14 cellular contexts compared by ENCODE assay signal in genomic region chr19:29375429-29376093, GRCh38.
A peak's percentile ranks its signal among the peaks of the same experiment; 100 is the strongest.
DNase-seq lines count a peak whose midpoint lies in the region; ATAC-seq and TF ChIP-seq lines count a peak whose summit lies in the region.
"Had no signal": no experiment of that assay in that cellular context is flagged by ENCODE, and none has a peak within 500 bp of the region (broad histone marks: within the 10 kb centered on the region; RNA-seq: fewer than 3 reads in every experiment).

No MANE protein-coding gene starts in this region.

- H2BK120ac ChIP-seq in trophoblast cell (ENCODE audit: insufficient read depth, low read length, poor library complexity), result no peak overlapping the region

- no peak overlapping the region for H4K8ac ChIP-seq in trophoblast cell (ENCODE audit: low read depth, low read length)

- H3K4me3 ChIP-seq in prostate gland (no peak overlapping the region), trophoblast cell (ENCODE audit: low read depth, low read length) (no peak overlapping the region)

- no peaks in the 10 kb centered on the region for H3K79me2 ChIP-seq in trophoblast cell (ENCODE audit: control insufficient read depth, insufficient read depth, low read length, poor library complexity)

- no peak for TF ChIP-seq CTCF in prostate gland (IDR thresholded peaks at IDR 0.05)

- no peak overlapping the region for H2BK12ac ChIP-seq in trophoblast cell (ENCODE audit: low read length)

- H3K4me1 ChIP-seq in prostate gland (replicated peaks), result no peaks in the 10 kb centered on the region
- peaks cover 4 to 6% of the 10 kb centered on the region in 2 experiments for H3K4me1 ChIP-seq in trophoblast cell (ENCODE audit: control insufficient read depth in 1 of 2, insufficient read depth in 2 of 2, low read length in 2 of 2)

- H3K27me3 ChIP-seq in prostate gland (replicated peaks; ENCODE audit: insufficient read depth) (no peaks in the 10 kb centered on the region), trophoblast cell (ENCODE audit: insufficient read depth, low read length) (no peaks in the 10 kb centered on the region)

- H3K14ac ChIP-seq in trophoblast cell (ENCODE audit: low read length), result no peak overlapping the region

- ATAC-seq in left lobe of liver, result no peak
- ATAC-seq: PC-3 had no signal

- H3K23ac ChIP-seq in trophoblast cell (ENCODE audit: low read length), result no peak overlapping the region

- H3K27ac ChIP-seq in prostate gland (no peak overlapping the region), trophoblast cell (ENCODE audit: low read depth, low read length) (no peak overlapping the region)
- H3K27ac ChIP-seq: 22Rv1 had no signal

- no peak overlapping the region for H2AFZ ChIP-seq in trophoblast cell (ENCODE audit: insufficient read depth, low read length, poor library complexity)

- H3K4me2 ChIP-seq in trophoblast cell (ENCODE audit: low read length), result no peak overlapping the region

- H4K91ac ChIP-seq in trophoblast cell (ENCODE audit: low read depth, low read length), result no peak overlapping the region

- no peak overlapping the region for H2BK5ac ChIP-seq in trophoblast cell (ENCODE audit: low read depth, low read length, poor library complexity)

- H3K9ac ChIP-seq in trophoblast cell (ENCODE audit: low read length), result no peak overlapping the region

- H2AK5ac ChIP-seq in trophoblast cell (ENCODE audit: low read length), result no peak overlapping the region

- intact Hi-C loops in prostate gland (cut with DNase I), result no loop called here

- H3K4ac ChIP-seq in trophoblast cell (ENCODE audit: low read depth, low read length), result no peak overlapping the region

- no peak overlapping the region for H4K12ac ChIP-seq in trophoblast cell (ENCODE audit: low read depth, low read length)

- no peak for TF ChIP-seq POLR2A in prostate gland (IDR thresholded peaks at IDR 0.05)

- H3K9me3 ChIP-seq in prostate gland (no peaks in the 10 kb centered on the region), trophoblast cell (ENCODE audit: insufficient read depth, low read depth, low read length) (peaks cover under 1% of the 10 kb centered on the region)

- H3K36me3 ChIP-seq in prostate gland (no peaks in the 10 kb centered on the region), trophoblast cell (ENCODE audit: control insufficient read depth in 1 of 2, insufficient read depth in 2 of 2, low read length in 2 of 2) (no peaks in the 10 kb centered on the region)

- H3K79me1 ChIP-seq in trophoblast cell (ENCODE audit: low read length), result no peaks in the 10 kb centered on the region

- DNase-seq in NCI-H2227 treated with DMSO at 0.1 percent for 48 hours (lab: John Stamatoyannopoulos, UW) (peak; percentile 74), NCI-H2227 (lab: John Stamatoyannopoulos, UW; ENCODE audit: unreplicated experiment) (no peak), left lobe of liver (ENCODE audit: low spot score) (peak; percentile 7), prostate gland (ENCODE audit: low spot score) (peak; percentile 3), AML-193 (lab: John Stamatoyannopoulos, UW) (no peak), A172 (ENCODE audit: low spot score) (no peak), trophoblast cell (no peak)
- no peak for DNase-seq in activated CD4-positive, alpha-beta T cell treated with anti-CD3 and anti-CD28 coated beads for 4 hours
- DNase-seq: C1 segment of cervical spinal cord, KG1, NCI-H1048, NCI-H526 treated with DMSO at 0.1 percent for 48 hours, PC-3 had no signal

- WGBS in prostate gland, result 87% methylated on average over 18 of the region's 18 CpGs
- WGBS in trophoblast cell (ENCODE audit: extremely low coverage, insufficient coverage, insufficient read length), result no CpG with 5 or more reads among the region's 18 CpGs

- H3K18ac ChIP-seq in trophoblast cell (ENCODE audit: low read length), result no peak overlapping the region

Comparison
In these comparisons a context has a peak if more than half of its experiments do, and no peak if none do; other contexts are left out.
1. DNase-seq: peak in NCI-H2227 treated with DMSO at 0.1 percent for 48 hours (single experiment), left lobe of liver (single experiment) and prostate gland (single experiment); none in NCI-H2227 (single experiment), AML-193 (0 of 2), A172 (single experiment), trophoblast cell (0 of 2) and activated CD4-positive, alpha-beta T cell treated with anti-CD3 and anti-CD28 coated beads for 4 hours (0 of 2).